ENCODE assay signal across 24 cellular contexts in genomic region chr5:128885649-128886255, GRCh38.
"Had no signal": no experiment of that assay in that cellular context is flagged by ENCODE, and none has a peak within 500 bp of the region (broad histone marks: within the 10 kb centered on the region; RNA-seq: fewer than 3 reads in every experiment).

No MANE protein-coding gene starts in this region.

- H3K4me1 ChIP-seq: SJCRH30 had no signal

- H3K27ac ChIP-seq: HL-60, KMS-11, SJCRH30 had no signal

- H3K9ac ChIP-seq: KMS-11 had no signal

- H3K4me3 ChIP-seq: K562, SJCRH30 had no signal

- H3K27me3 ChIP-seq: SJCRH30 had no signal

- H3K36me3 ChIP-seq: SJCRH30 had no signal

- H3K4me2 ChIP-seq: KMS-11 had no signal

- H3K9me3 ChIP-seq: SJCRH30 had no signal

- FAIRE-seq: HTR-8/SVneo, K562, RCC 7860 had no signal

- ATAC-seq: K562, SK-N-SH treated with all-trans-retinoic acid at 6 μM for 48 hours had no signal

- DNase-seq: MV-4-11, NCI-H1048, NCI-H1105, NCI-H1417, NCI-H1436 treated with DMSO at 0.1 percent for 48 hours, NCI-H1694, NCI-H187 treated with DMSO at 0.1 percent for 48 hours, NCI-H2029 treated with DMSO at 0.1 percent for 48 hours, NCI-H2171, NCI-H226, NCI-H446, NCI-H510A, NCI-H524 treated with DMSO at 0.1 percent for 48 hours, NCI-H69, NCI-H774, RPMI8226, SHP77 treated with DMSO at 0.1 percent for 48 hours, SJCRH30 had no signal
